ENCODE assay signal across 1 cellular context in genomic region chr10:32049113-32049512, GRCh38.
TF ChIP-seq lines count a peak whose summit lies in the region.

No MANE protein-coding gene starts in this region.

TF ChIP-seq in HepG2, 621 proteins besides CTCF, POLR2A, EP300 and RAD21 (continued from another document):
- TF ChIP-seq, protein P1, sequence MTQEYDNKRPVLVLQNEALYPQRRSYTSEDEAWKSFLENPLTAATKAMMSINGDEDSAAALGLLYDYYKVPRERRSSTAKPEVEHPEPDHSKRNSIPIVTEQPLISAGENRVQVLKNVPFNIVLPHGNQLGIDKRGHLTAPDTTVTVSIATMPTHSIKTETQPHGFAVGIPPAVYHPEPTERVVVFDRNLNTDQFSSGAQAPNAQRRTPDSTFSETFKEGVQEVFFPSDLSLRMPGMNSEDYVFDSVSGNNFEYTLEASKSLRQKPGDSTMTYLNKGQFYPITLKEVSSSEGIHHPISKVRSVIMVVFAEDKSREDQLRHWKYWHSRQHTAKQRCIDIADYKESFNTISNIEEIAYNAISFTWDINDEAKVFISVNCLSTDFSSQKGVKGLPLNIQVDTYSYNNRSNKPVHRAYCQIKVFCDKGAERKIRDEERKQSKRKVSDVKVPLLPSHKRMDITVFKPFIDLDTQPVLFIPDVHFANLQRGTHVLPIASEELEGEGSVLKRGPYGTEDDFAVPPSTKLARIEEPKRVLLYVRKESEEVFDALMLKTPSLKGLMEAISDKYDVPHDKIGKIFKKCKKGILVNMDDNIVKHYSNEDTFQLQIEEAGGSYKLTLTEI (CRISPR knock-in tag; conservative IDR thresholded peaks at IDR 0.05): no peak
- TF ChIP-seq E2F1 (CRISPR knock-in tag; IDR thresholded peaks at IDR 0.05): no peak
- TF ChIP-seq BCL3 (CRISPR knock-in tag; IDR thresholded peaks at IDR 0.05): no peak
- no peak for TF ChIP-seq THAP8 (CRISPR knock-in tag; IDR thresholded peaks at IDR 0.05; ENCODE audit: borderline replicate concordance)
